ENCODE assay signal across 1 cellular context in genomic region chr1:117929340-117930172, GRCh38.
TF ChIP-seq lines count a peak whose summit lies in the region.

GDAP2 (minus strand) TSS chr1:117929621; CDS start chr1:117920357, 9,264 bp downstream.
WDR3 (plus strand) TSS chr1:117929739; CDS start chr1:117933320, 3,581 bp downstream.

TF ChIP-seq in HEK293, 187 proteins besides CTCF, POLR2A, EP300 and RAD21 (continued from another document):
- TF ChIP-seq ZNF302 (tag by site-specific recombination; IDR thresholded peaks at IDR 0.05; ENCODE audit: low read depth) (no peak), ZNF544 (tag by site-specific recombination; IDR thresholded peaks at IDR 0.05) (no peak), SCRT2 (tag by site-specific recombination; IDR thresholded peaks at IDR 0.05) (no peak), ZNF239 (tag by site-specific recombination; IDR thresholded peaks at IDR 0.05) (no peak), ZNF521 (tag by site-specific recombination; IDR thresholded peaks at IDR 0.05) (no peak), ZNF600 (tag by site-specific recombination; IDR thresholded peaks at IDR 0.05) (peak; percentile 75), ZSCAN5A (tag by site-specific recombination; IDR thresholded peaks at IDR 0.05) (0 out of 2 replicates have a peak, but pooled peaks have one; percentile 50), ZNF398 (tag by site-specific recombination; IDR thresholded peaks at IDR 0.05) (0 out of 2 replicates have a peak, but pooled peaks have one; percentile 32), ZNF391 (tag by site-specific recombination; IDR thresholded peaks at IDR 0.05; ENCODE audit: borderline replicate concordance, low read depth) (peak; percentile 21; the same call in 1 of the 2 replicates), ZNF488 (tag by site-specific recombination; IDR thresholded peaks at IDR 0.05) (no peak), ZNF571 (tag by site-specific recombination; IDR thresholded peaks at IDR 0.05) (no peak), ZNF133 (tag by site-specific recombination; IDR thresholded peaks at IDR 0.05) (0 out of 2 replicates have a peak, but pooled peaks have one; percentile 8), BCL6B (tag by site-specific recombination; IDR thresholded peaks at IDR 0.05) (no peak), WT1 (tag by site-specific recombination; IDR thresholded peaks at IDR 0.05) (no peak), EGR2 (tag by site-specific recombination; IDR thresholded peaks at IDR 0.05; ENCODE audit: low read depth) (peak; percentile 41; the same call in 1 of the 2 replicates), ZNF561 (tag by site-specific recombination; IDR thresholded peaks at IDR 0.05; ENCODE audit: borderline replicate concordance) (peak; percentile 45; the same call in 1 of the 2 replicates), ZNF311 (tag by site-specific recombination; IDR thresholded peaks at IDR 0.05; ENCODE audit: borderline replicate concordance) (no peak), ZNF518A (tag by site-specific recombination; conservative IDR thresholded peaks at IDR 0.05; ENCODE audit: low read depth) (peak; percentile 96), YY2 (tag by site-specific recombination; IDR thresholded peaks at IDR 0.05) (no peak), ZBTB7A (tag by site-specific recombination; IDR thresholded peaks at IDR 0.05; ENCODE audit: low read depth) (no peak), TRIM28 (IDR thresholded peaks at IDR 0.05; ENCODE audit: borderline replicate concordance, low read length) (peak; percentile 50; the same call in 1 of the 2 replicates), ZNF19 (tag by site-specific recombination; IDR thresholded peaks at IDR 0.05; ENCODE audit: low read depth) (no peak), REPIN1 (tag by site-specific recombination; IDR thresholded peaks at IDR 0.05; ENCODE audit: low read depth) (no peak), SP2 (tag by site-specific recombination; IDR thresholded peaks at IDR 0.05) (peak; percentile 94), ZSCAN16 (tag by site-specific recombination; IDR thresholded peaks at IDR 0.05) (no peak), ZNF76 (tag by site-specific recombination; IDR thresholded peaks at IDR 0.05; ENCODE audit: borderline replicate concordance, low read depth) (0 out of 2 replicates have a peak, but pooled peaks have one; percentile 44), ZBTB49 (tag by site-specific recombination; IDR thresholded peaks at IDR 0.05; ENCODE audit: low read depth) (no peak), ZBTB20 (tag by site-specific recombination; IDR thresholded peaks at IDR 0.05) (peak; percentile 61), ZNF449 (tag by site-specific recombination; IDR thresholded peaks at IDR 0.05) (peak; percentile 59; the same call in 1 of the 2 replicates), ZNF660 (tag by site-specific recombination; IDR thresholded peaks at IDR 0.05) (peak; percentile 82), ZNF830 (tag by site-specific recombination; IDR thresholded peaks at IDR 0.05; ENCODE audit: low read depth) (no peak), ZSCAN4 (tag by site-specific recombination; IDR thresholded peaks at IDR 0.05) (no peak)
